ENCODE assay signal across 11 cellular contexts in the genomic region with DNA sequence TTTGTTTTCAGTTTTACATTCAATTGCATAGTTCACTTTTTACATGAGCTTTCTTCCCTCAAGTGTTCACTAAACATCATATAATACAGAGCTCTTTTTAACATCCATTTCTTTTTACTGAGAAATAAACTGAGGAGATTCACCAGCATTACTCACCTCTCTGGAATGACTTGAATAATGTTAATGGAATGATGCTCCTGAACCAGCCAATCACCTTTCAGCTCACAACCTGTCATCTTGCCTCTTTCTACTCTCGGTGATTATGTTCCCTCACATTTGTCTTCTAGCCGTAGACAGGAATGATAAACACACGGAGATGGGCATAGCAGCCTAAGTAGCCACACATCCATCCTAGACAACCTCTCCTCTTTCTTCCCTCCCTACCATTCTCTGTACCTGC.
DNase-seq lines count a peak whose midpoint lies in the region; ATAC-seq lines count a peak whose summit lies in the region.
"Had no signal": no experiment of that assay in that cellular context is flagged by ENCODE, and none has a peak within 500 bp of the region (broad histone marks: within the 10 kb centered on the region; RNA-seq: fewer than 3 reads in every experiment).

No MANE protein-coding gene starts in this region.

- no peak overlapping the region for H3K4me3 ChIP-seq in aorta (ENCODE audit: low read length in 2 of 2)
- H3K4me3 ChIP-seq: BLaER1, heart left ventricle had no signal

- no peak overlapping the region for H3K27ac Mint-ChIP-seq in activated CD4-positive, alpha-beta memory T cell treated with anti-CD3 and anti-CD28 coated beads, Interleukin-2, amount 10 ng/mL, durations not matched to agents 7 days and 5 days

- peak; percentile 97 for DNase-seq in ACHN
- peak; percentile 57 for DNase-seq in HK-2 (ENCODE audit: unreplicated experiment)
- DNase-seq in amniotic stem cell (lab: John Stamatoyannopoulos, UW) = peak; percentile 26
- peak; percentile 18 for DNase-seq in iPS-NIHi11 (ENCODE audit: low spot score)
- no peak for DNase-seq in cerebellar nuclear complex (lab: John Stamatoyannopoulos, UW)
- no peak for DNase-seq in aorta
- no peak for DNase-seq in activated CD4-positive, alpha-beta memory T cell treated with anti-CD3 and anti-CD28 coated beads, Interleukin-2, amount 10 ng/mL, durations not matched to agents 7 days and 5 days
- DNase-seq: heart left ventricle, NCI-H1436 had no signal

- no peaks in the 10 kb centered on the region for H3K9me3 Mint-ChIP-seq in activated CD4-positive, alpha-beta memory T cell treated with anti-CD3 and anti-CD28 coated beads, Interleukin-2, amount 10 ng/mL, durations not matched to agents 7 days and 5 days

- no peaks in the 10 kb centered on the region for H3K4me1 Mint-ChIP-seq in activated CD4-positive, alpha-beta memory T cell treated with anti-CD3 and anti-CD28 coated beads, Interleukin-2, amount 10 ng/mL, durations not matched to agents 7 days and 5 days

- H3K27me3 Mint-ChIP-seq in activated CD4-positive, alpha-beta memory T cell treated with anti-CD3 and anti-CD28 coated beads, Interleukin-2, amount 10 ng/mL, durations not matched to agents 7 days and 5 days = no peaks in the 10 kb centered on the region

- H3K9me3 ChIP-seq in aorta (ENCODE audit: control insufficient read depth, low read length) = no peaks in the 10 kb centered on the region
- H3K9me3 ChIP-seq: BLaER1 had no signal

- no peak overlapping the region for H3K4me3 Mint-ChIP-seq in activated CD4-positive, alpha-beta memory T cell treated with anti-CD3 and anti-CD28 coated beads, Interleukin-2, amount 10 ng/mL, durations not matched to agents 7 days and 5 days

- intact Hi-C loops in aorta (cut with DNase I) = no loop called here

- 28 to 42% methylated on average over 3 of the region's 3 CpGs for WGBS in aorta, 2 donors

- no peaks in the 10 kb centered on the region for H3K27me3 ChIP-seq in aorta (ENCODE audit: control insufficient read depth in 1 of 2, insufficient read depth in 2 of 2, low read length in 1 of 2)
- H3K27me3 ChIP-seq: BLaER1 had no signal

- ATAC-seq in aorta (ENCODE audit: low FRiP score) = no peak
- no peak for ATAC-seq in GM19023 (IDR thresholded peaks at IDR 0.05; ENCODE audit: unreplicated experiment)
- ATAC-seq: heart left ventricle had no signal

- no peaks in the 10 kb centered on the region for H3K4me1 ChIP-seq in aorta (ENCODE audit: control insufficient read depth in 1 of 2, insufficient read depth in 2 of 2, low read length in 2 of 2)
- H3K4me1 ChIP-seq: BLaER1, heart left ventricle had no signal

- H3K36me3 Mint-ChIP-seq in activated CD4-positive, alpha-beta memory T cell treated with anti-CD3 and anti-CD28 coated beads, Interleukin-2, amount 10 ng/mL, durations not matched to agents 7 days and 5 days (ENCODE audit: low read depth) = no peaks in the 10 kb centered on the region

- H3K27ac ChIP-seq in aorta (ENCODE audit: low read depth in 1 of 2, low read length in 2 of 2) = no peak overlapping the region
- H3K27ac ChIP-seq: BLaER1, heart left ventricle had no signal

- H3K36me3 ChIP-seq in aorta (ENCODE audit: control insufficient read depth in 1 of 2, insufficient read depth in 2 of 2, low read length in 1 of 2) = no peaks in the 10 kb centered on the region
- H3K36me3 ChIP-seq: BLaER1, heart left ventricle had no signal

- POLR2A ChIA-PET in activated CD4-positive, alpha-beta memory T cell treated with anti-CD3 and anti-CD28 coated beads, Interleukin-2, amount 10 ng/mL, durations not matched to agents 7 days and 5 days (lab: Charles Lee) = no interaction called here

- in situ Hi-C loops in ACHN (cut with HindIII; ENCODE audit: low pct_ligation_motif_present, low pct_unique_long_range_greater_than_20kb, low sequenced_read_pairs) = no loop called here

- CTCF ChIA-PET in activated CD4-positive, alpha-beta memory T cell treated with anti-CD3 and anti-CD28 coated beads, Interleukin-2, amount 10 ng/mL, durations not matched to agents 7 days and 5 days (lab: Charles Lee) = no interaction called here

Comparison
In these comparisons a context has a peak if more than half of its experiments do, and no peak if none do; other contexts are left out.
1. DNase-seq: peak in ACHN (single experiment), HK-2 (single experiment), amniotic stem cell (single experiment) and iPS-NIHi11 (single experiment); none in cerebellar nuclear complex (0 of 2), aorta (0 of 2) and activated CD4-positive, alpha-beta memory T cell treated with anti-CD3 and anti-CD28 coated beads, Interleukin-2, amount 10 ng/mL, durations not matched to agents 7 days and 5 days (single experiment).